In the genomic region with DNA sequence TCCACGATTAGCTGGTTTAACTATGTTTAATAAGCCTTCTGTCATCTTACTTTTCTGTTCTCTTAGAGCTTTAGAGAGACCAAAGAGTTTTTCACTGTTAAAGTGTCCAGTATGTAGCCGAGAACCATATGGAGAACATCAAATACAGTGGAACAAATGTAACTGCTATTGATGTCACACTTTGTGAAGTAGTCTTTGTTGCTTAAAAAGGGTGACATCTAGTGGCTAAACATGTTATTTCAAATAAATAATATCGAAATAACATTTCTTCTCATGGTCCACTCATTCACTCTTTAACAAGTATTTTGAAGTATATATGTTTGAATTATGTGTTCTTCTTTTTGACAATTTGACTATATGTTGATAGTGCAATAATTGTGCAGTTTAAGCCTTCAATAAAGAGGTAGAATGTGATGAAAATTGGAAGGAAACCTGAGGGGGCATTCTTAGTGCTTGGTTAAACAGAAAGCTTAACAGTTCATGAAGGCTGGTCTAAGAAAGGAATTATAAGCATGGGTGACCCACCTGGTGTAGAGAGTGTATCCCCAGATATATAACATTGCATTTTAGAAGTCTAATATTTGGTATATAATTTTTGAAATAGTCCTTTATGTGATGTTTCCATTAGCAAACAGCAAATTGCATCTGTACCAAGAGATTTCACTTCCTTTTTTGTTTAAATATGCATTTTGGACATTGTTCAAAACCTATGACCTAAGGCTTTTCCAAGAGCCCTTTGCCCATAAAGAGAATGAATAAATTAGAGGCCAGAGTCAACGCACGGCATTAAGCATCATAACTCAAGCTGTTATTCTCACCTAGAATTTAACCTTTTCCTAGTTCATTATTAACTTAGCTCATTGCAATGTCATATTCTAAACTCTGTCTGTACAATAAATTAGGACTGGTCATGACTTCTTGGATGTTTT, we compare ENCODE assay signal across 9 cellular contexts.
DNase-seq lines count a peak whose midpoint lies in the region; ATAC-seq and TF ChIP-seq lines count a peak whose summit lies in the region.
"Had no signal": no experiment of that assay in that cellular context is flagged by ENCODE, and none has a peak within 500 bp of the region (broad histone marks: within the 10 kb centered on the region; RNA-seq: fewer than 3 reads in every experiment).

No MANE protein-coding gene starts in this region.

- H3K9me2 ChIP-seq in neural cell (ENCODE audit: insufficient read depth, low read length): no peaks in the 10 kb centered on the region

- DNase-seq in CD4-positive, CD25-positive, alpha-beta regulatory T cell: peak in 2 of 3 donors; percentile 10 to 30
- DNase-seq in NCI-H526 treated with DMSO at 0.1 percent for 48 hours (lab: John Stamatoyannopoulos, UW) (peak; percentile 26), dermis blood vessel endothelial cell (peak; percentile 54), NCI-H187 treated with DMSO at 0.1 percent for 48 hours (lab: John Stamatoyannopoulos, UW) (no peak), activated T-cell treated with anti-CD3 and anti-CD28 coated beads for 4 hours (no peak)

- no peak for TF ChIP-seq EP300 in neural cell (conservative IDR thresholded peaks at IDR 0.05; ENCODE audit: poor library complexity, severe bottlenecking)

- H3K4me3 ChIP-seq in CD4-positive, CD25-positive, alpha-beta regulatory T cell (ENCODE audit: low read depth, low read length): no peak overlapping the region
- no peak overlapping the region for H3K4me3 ChIP-seq in neural cell (ENCODE audit: low read length)
- H3K4me3 ChIP-seq: SJSA1 had no signal

- H3K79me2 ChIP-seq in neural cell (replicated peaks; ENCODE audit: insufficient read depth, low read length): no peaks in the 10 kb centered on the region

- no peaks in the 10 kb centered on the region for H3F3A ChIP-seq in neural cell (ENCODE audit: insufficient read depth, low read length, poor library complexity, severe bottlenecking)

- peaks cover 0 to 4% (median 1%) of the 10 kb centered on the region in 4 donors for H3K4me1 Mint-ChIP-seq in CD4-positive, CD25-positive, alpha-beta regulatory T cell

- no peaks in the 10 kb centered on the region for H4K20me1 ChIP-seq in neural cell (ENCODE audit: insufficient read depth)

- H3K9ac ChIP-seq in neural cell (ENCODE audit: low read length): no peak overlapping the region

- no peak overlapping the region for H3K4me3 Mint-ChIP-seq in CD4-positive, CD25-positive, alpha-beta regulatory T cell

- H3K4me1 ChIP-seq in CD4-positive, CD25-positive, alpha-beta regulatory T cell (ENCODE audit: control insufficient read depth, insufficient read depth, low read length, poor library complexity, severe bottlenecking): no peaks in the 10 kb centered on the region
- H3K4me1 ChIP-seq: SJSA1 had no signal

- H2AFZ ChIP-seq in neural cell (ENCODE audit: low read depth, low read length): no peak overlapping the region

- H3K27ac ChIP-seq in CD4-positive, CD25-positive, alpha-beta regulatory T cell (ENCODE audit: insufficient read depth, low read length, poor library complexity, severe bottlenecking): no peak overlapping the region
- H3K27ac ChIP-seq in neural cell (ENCODE audit: low read length): no peak overlapping the region
- H3K27ac ChIP-seq: SJSA1 had no signal

- H3K36me3 Mint-ChIP-seq in CD4-positive, CD25-positive, alpha-beta regulatory T cell: no peaks in the 10 kb centered on the region

- H3K4me2 ChIP-seq in neural cell (ENCODE audit: low read length): no peak overlapping the region

- H3K27ac Mint-ChIP-seq in CD4-positive, CD25-positive, alpha-beta regulatory T cell: no peak overlapping the region

- H3K27me3 Mint-ChIP-seq in CD4-positive, CD25-positive, alpha-beta regulatory T cell: peaks cover 34% of the 10 kb centered on the region

- peak; percentile 74 for TF ChIP-seq CTCF in neural cell (IDR thresholded peaks at IDR 0.05; ENCODE audit: poor library complexity, severe bottlenecking)

- no peak for ATAC-seq in CD4-positive, CD25-positive, alpha-beta regulatory T cell (ENCODE audit: low read depth in 2 of 2)
- peak; percentile 79 for ATAC-seq in GM18868 (IDR thresholded peaks at IDR 0.05; ENCODE audit: unreplicated experiment)
- ATAC-seq in HG03066 (IDR thresholded peaks at IDR 0.05; ENCODE audit: low read depth, unreplicated experiment): peak; percentile 64

- H3K27me3 ChIP-seq in CD4-positive, CD25-positive, alpha-beta regulatory T cell (ENCODE audit: control insufficient read depth, insufficient read depth, low read length): peaks cover 4% of the 10 kb centered on the region
- H3K27me3 ChIP-seq in neural cell (ENCODE audit: insufficient read depth, low read depth, low read length): no peaks in the 10 kb centered on the region

- H3K36me3 ChIP-seq in CD4-positive, CD25-positive, alpha-beta regulatory T cell (ENCODE audit: control insufficient read depth, insufficient read depth, low read length): no peaks in the 10 kb centered on the region
- H3K36me3 ChIP-seq in neural cell (ENCODE audit: insufficient read depth, low read length): no peaks in the 10 kb centered on the region
- H3K36me3 ChIP-seq: SJSA1 had no signal

- H3K9me3 Mint-ChIP-seq in CD4-positive, CD25-positive, alpha-beta regulatory T cell: no peaks in the 10 kb centered on the region

- no peaks in the 10 kb centered on the region for H3K9me3 ChIP-seq in CD4-positive, CD25-positive, alpha-beta regulatory T cell (ENCODE audit: control insufficient read depth in 2 of 2, low read length in 2 of 2)
- no peaks in the 10 kb centered on the region for H3K9me3 ChIP-seq in neural cell (ENCODE audit: low read length)
- H3K9me3 ChIP-seq: SJSA1 had no signal

- peak; percentile 79 for TF ChIP-seq RAD21 in neural cell (conservative IDR thresholded peaks at IDR 0.05)

TF ChIP-seq in neural cell, 6 proteins besides CTCF, POLR2A, EP300 and RAD21:
- TF ChIP-seq SMC3 (conservative IDR thresholded peaks at IDR 0.05; ENCODE audit: poor library complexity): peak; percentile 73
- no peak for TF ChIP-seq TAF1 (IDR thresholded peaks at IDR 0.05; ENCODE audit: low read depth)

Comparison
In these comparisons a context has a peak if more than half of its experiments do, and no peak if none do; other contexts are left out.
1. ATAC-seq: peak in GM18868 (single experiment) and HG03066 (single experiment); none in CD4-positive, CD25-positive, alpha-beta regulatory T cell (0 of 2).
2. DNase-seq: peak in CD4-positive, CD25-positive, alpha-beta regulatory T cell (2 of 3), NCI-H526 treated with DMSO at 0.1 percent for 48 hours (single experiment) and dermis blood vessel endothelial cell (single experiment); none in NCI-H187 treated with DMSO at 0.1 percent for 48 hours (single experiment) and activated T-cell treated with anti-CD3 and anti-CD28 coated beads for 4 hours (single experiment).